9 cellular contexts compared by ENCODE assay signal in the genomic region with DNA sequence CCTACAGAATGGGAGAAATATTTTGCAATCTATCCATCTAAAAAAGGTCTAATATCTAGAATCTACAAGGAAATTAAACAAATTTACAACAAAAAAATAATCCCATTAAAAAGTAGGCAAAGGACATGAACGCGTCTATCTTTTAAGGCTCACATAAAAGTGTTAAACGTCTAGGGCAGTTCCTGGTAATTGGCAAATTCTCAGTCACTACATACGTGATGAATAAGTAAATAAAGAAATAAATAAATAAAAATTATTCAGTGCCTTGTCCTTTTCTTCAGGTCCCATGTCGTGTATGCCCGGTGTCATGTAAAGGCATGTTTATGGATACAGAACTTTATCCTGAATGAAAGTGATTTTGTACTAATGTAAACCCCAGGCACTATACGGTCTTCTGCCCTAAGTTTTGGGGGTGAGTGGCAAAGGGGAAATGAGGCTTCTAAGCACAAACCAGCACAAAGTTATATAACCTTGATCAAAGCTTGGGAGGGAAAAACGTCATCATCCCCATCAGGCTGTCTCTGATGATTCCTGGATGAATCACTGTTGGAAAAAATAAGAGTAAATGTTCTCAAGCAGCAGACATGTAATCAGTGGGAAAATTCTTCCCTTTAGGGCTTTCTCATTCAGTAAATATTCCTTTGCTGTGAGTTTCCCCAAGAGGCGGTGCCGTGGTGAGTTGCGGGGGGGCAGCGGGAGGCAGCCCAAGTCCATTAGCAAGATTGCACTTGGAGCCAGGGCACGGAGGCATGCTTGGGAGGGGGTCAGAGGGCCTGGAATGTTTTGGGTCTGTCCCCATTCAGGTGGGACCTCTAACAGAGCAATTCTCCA. TPM values are rescaled to one million over a fixed set of nuclear protein-coding genes. Genes with fewer than 3 reads are reported as not detected.
DNase-seq lines count a peak whose midpoint lies in the region; ATAC-seq and TF ChIP-seq lines count a peak whose summit lies in the region.
"Had no signal": no experiment of that assay in that cellular context is flagged by ENCODE, and none has a peak within 500 bp of the region (broad histone marks: within the 10 kb centered on the region; RNA-seq: fewer than 3 reads in every experiment).

No MANE protein-coding gene starts in this region.

- H3K36me3 Mint-ChIP-seq in activated T-cell treated with anti-CD3 and anti-CD28 coated beads, Interleukin-2, amount 50 U/mL, for 72 hours (ENCODE audit: insufficient read depth in 2 of 2) = no peaks in the 10 kb centered on the region
- H3K36me3 Mint-ChIP-seq in naive thymus-derived CD8-positive, alpha-beta T cell = no peaks in the 10 kb centered on the region

- no peaks in the 10 kb centered on the region for H3K27me3 ChIP-seq in right atrium auricular region

- H3K4me1 ChIP-seq in right atrium auricular region = no peaks in the 10 kb centered on the region

- DNase-seq in H4 (ENCODE audit: low spot score) (peak; percentile 96), astrocyte of the cerebellum (ENCODE audit: low read depth) (peak; percentile 96), right atrium auricular region (ENCODE audit: low spot score) (peak; percentile 82), cerebellum (ENCODE audit: low spot score) (no peak)
- no peak for DNase-seq in activated T-cell treated with anti-CD3 and anti-CD28 coated beads, Interleukin-2, amount 50 U/mL, for 72 hours
- DNase-seq in naive thymus-derived CD8-positive, alpha-beta T cell = no peak
- DNase-seq: NCI-H446 had no signal

- no peak overlapping the region for H3K4me3 Mint-ChIP-seq in activated T-cell treated with anti-CD3 and anti-CD28 coated beads, Interleukin-2, amount 50 U/mL, for 72 hours
- no peak overlapping the region for H3K4me3 Mint-ChIP-seq in naive thymus-derived CD8-positive, alpha-beta T cell

- H3K27ac ChIP-seq in right atrium auricular region (peak overlapping the region; percentile 44 to 49), skin epidermis (peak overlapping the region in 16 of 21 experiments; percentile 26 to 87 (median 66))

- H3K4me3 ChIP-seq in astrocyte of the cerebellum (ENCODE audit: low read depth, low read length) (no peak overlapping the region), right atrium auricular region (no peak overlapping the region), skin epidermis (no peak overlapping the region)

- TF ChIP-seq CTCF in astrocyte of the cerebellum (IDR thresholded peaks at IDR 0.05; ENCODE audit: low read depth, low read length, missing control alignments) = no peak
- no peak for TF ChIP-seq CTCF in right atrium auricular region (IDR thresholded peaks at IDR 0.05)

- peaks cover 0 to 2% of the 10 kb centered on the region in 2 donors for H3K9me3 Mint-ChIP-seq in activated T-cell treated with anti-CD3 and anti-CD28 coated beads, Interleukin-2, amount 50 U/mL, for 72 hours
- H3K9me3 Mint-ChIP-seq in naive thymus-derived CD8-positive, alpha-beta T cell = no peaks in the 10 kb centered on the region

- in situ Hi-C loops in astrocyte of the cerebellum (cut with HindIII; ENCODE audit: low sequenced_read_pairs) = no loop called here

- H3K9me3 ChIP-seq in right atrium auricular region = no peaks in the 10 kb centered on the region

- ATAC-seq in activated T-cell treated with anti-CD3 and anti-CD28 coated beads, Interleukin-2, amount 50 U/mL, for 72 hours (replicated peaks in 1 of 2) = no peak
- no peak for ATAC-seq in HG03095 (IDR thresholded peaks at IDR 0.05; ENCODE audit: unreplicated experiment)
- ATAC-seq in naive thymus-derived CD8-positive, alpha-beta T cell = no peak

- peaks cover 8% of the 10 kb centered on the region for H3K27me3 Mint-ChIP-seq in activated T-cell treated with anti-CD3 and anti-CD28 coated beads, Interleukin-2, amount 50 U/mL, for 72 hours (ENCODE audit: low read depth)
- peaks cover 0 to 1% (median 0%) of the 10 kb centered on the region in 5 donors for H3K27me3 Mint-ChIP-seq in naive thymus-derived CD8-positive, alpha-beta T cell

- POLR2A ChIA-PET in naive thymus-derived CD8-positive, alpha-beta T cell (lab: Charles Lee) = no interaction called here

- no peak overlapping the region for H3K27ac Mint-ChIP-seq in activated T-cell treated with anti-CD3 and anti-CD28 coated beads, Interleukin-2, amount 50 U/mL, for 72 hours
- H3K27ac Mint-ChIP-seq in naive thymus-derived CD8-positive, alpha-beta T cell = no peak overlapping the region

- peaks cover 18% of the 10 kb centered on the region for H3K4me1 Mint-ChIP-seq in activated T-cell treated with anti-CD3 and anti-CD28 coated beads, Interleukin-2, amount 50 U/mL, for 72 hours (ENCODE audit: low read depth)
- peaks cover 0 to 2% (median 0%) of the 10 kb centered on the region in 4 donors for H3K4me1 Mint-ChIP-seq in naive thymus-derived CD8-positive, alpha-beta T cell

- H3K36me3 ChIP-seq in right atrium auricular region = no peaks in the 10 kb centered on the region

RNA-seq across cellular contexts. Expression of gene MICAL2, which starts 30.4 kb away (rescaled TPM):
- 52.1 and 53.4 TPM in 2 replicates for total RNA-seq in H4 (2014; rRNA removed; shearing (Covaris generic))
- total RNA-seq in right atrium auricular region = 10 to 100 TPM; 77.6 to 84.5 TPM
- 100 to 1,000 TPM; 227 to 322 TPM for total RNA-seq in activated T-cell treated with anti-CD3 and anti-CD28 coated beads, Interleukin-2, amount 50 U/mL, for 72 hours
- total RNA-seq in naive thymus-derived CD8-positive, alpha-beta T cell = 1 to 10 TPM; 5.0 to 7.0 TPM
- polyA plus RNA-seq in naive thymus-derived CD8-positive, alpha-beta T cell = 10 to 100 TPM in 1 of 3 donors, 1 to 10 TPM in 2; 2.3 to 12.3 (median 2.8) TPM
- 20.0 TPM for total RNA-seq in cerebellum

Comparison
In these comparisons a context has a peak if more than half of its experiments do, and no peak if none do; other contexts are left out.
1. DNase-seq: peak in H4 (single experiment), astrocyte of the cerebellum (single experiment) and right atrium auricular region (single experiment); none in activated T-cell treated with anti-CD3 and anti-CD28 coated beads, Interleukin-2, amount 50 U/mL, for 72 hours (0 of 2), naive thymus-derived CD8-positive, alpha-beta T cell (0 of 10) and cerebellum (single experiment).